Comparison of ENCODE assay signal across 25 cellular contexts in genomic region chr1:14545422-14546025, GRCh38.
"Had no signal": no experiment of that assay in that cellular context is flagged by ENCODE, and none has a peak within 500 bp of the region (broad histone marks: within the 10 kb centered on the region; RNA-seq: fewer than 3 reads in every experiment).

No MANE protein-coding gene starts in this region.

- FAIRE-seq: endometrium, islet of Langerhans, keratinocyte had no signal

- ATAC-seq: effector memory CD8-positive, alpha-beta T cell; esophagus mucosa; gastrocnemius medialis; heart right ventricle; left cardiac atrium; left lung; left ventricle myocardium superior; lower lobe of right lung; mucosa of descending colon had no signal

- H3K36me3 ChIP-seq: colonic mucosa, esophagus squamous epithelium, gastrocnemius medialis, heart right ventricle, left lung, lower lobe of right lung had no signal

- DNase-seq: colonic mucosa; cortex of kidney; effector CD8-positive, alpha-beta T cell; effector memory CD8-positive, alpha-beta T cell; endodermal cell; erythroblast; esophagus squamous epithelium; foreskin fibroblast; foreskin melanocyte; gastrocnemius medialis; glutamatergic neuron; head of caudate nucleus; heart right ventricle; hippocampal formation; left cardiac atrium; left lung; left ventricle myocardium superior; lower lobe of right lung; mesenchymal stem cell; mucosa of descending colon had no signal

- H3K27ac ChIP-seq: colonic mucosa, epithelial cell of prostate, esophagus squamous epithelium, gastrocnemius medialis, heart right ventricle, left lung, lower lobe of right lung had no signal

- H3K9me3 ChIP-seq: colonic mucosa, esophagus squamous epithelium, gastrocnemius medialis, left lung, lower lobe of right lung, mucosa of descending colon had no signal

- H3K4me3 ChIP-seq: colonic mucosa, esophagus squamous epithelium, gastrocnemius medialis, heart right ventricle, left lung, lower lobe of right lung, mucosa of descending colon had no signal

- H3K27me3 ChIP-seq: colonic mucosa, gastrocnemius medialis, left lung had no signal

- H3K4me1 ChIP-seq: colonic mucosa, esophagus squamous epithelium, gastrocnemius medialis, heart right ventricle, left lung, lower lobe of right lung had no signal
